Comparison of ENCODE assay signal across 8 cellular contexts in the genomic region with DNA sequence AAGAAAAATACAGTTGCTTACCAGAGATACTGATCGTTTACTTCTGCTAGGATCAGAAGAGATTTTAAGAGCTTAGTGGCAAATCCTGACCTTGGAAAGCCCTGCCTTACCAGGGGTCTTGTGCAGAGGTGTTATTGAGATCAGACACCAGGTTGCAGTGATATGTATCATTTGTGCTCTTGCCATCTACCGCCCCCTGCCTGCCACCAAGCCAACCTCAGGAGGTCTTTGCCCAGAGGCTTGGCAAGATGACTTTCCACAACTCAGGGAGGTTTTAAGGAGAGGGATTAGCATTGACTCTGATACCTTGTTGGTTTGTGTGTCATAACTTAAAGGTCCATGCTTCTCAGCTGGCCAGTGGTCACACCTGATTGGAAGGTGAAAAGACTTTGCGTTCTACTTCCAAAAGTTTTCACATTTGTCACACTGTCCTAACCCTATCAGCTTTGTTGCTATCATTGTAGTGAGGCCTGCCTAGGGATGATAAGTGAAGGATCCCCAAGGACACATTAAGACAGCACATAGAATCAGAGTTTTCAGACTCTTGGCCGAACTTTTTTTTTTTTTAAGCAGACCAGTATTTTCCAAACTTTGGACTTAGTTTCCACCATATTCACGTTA. TPM values are rescaled to one million over a fixed set of nuclear protein-coding genes. Genes with fewer than 3 reads are reported as not detected.
A peak's percentile ranks its signal among the peaks of the same experiment; 100 is the strongest.
DNase-seq lines count a peak whose midpoint lies in the region; ATAC-seq and TF ChIP-seq lines count a peak whose summit lies in the region.

No MANE protein-coding gene starts in this region.

- no peak overlapping the region for H3K4ac ChIP-seq in neuronal stem cell (ENCODE audit: low read length)

- POLR2A ChIA-PET in T-cell (lab: Charles Lee), result interaction anchor here (0.5 to 0.7 kb wide), 4 partner anchors 9 to 610 kb away, joined by 3 to 11 read pairs (median 4); no protein-coding TSS in a partner anchor

- H3K27ac Mint-ChIP-seq in T-cell, result peak overlapping the region; percentile 74 to 77
- H3K27ac Mint-ChIP-seq in immature natural killer cell, result no peak overlapping the region

- H3K36me3 ChIP-seq in adrenal gland (replicated peaks in 1 of 2) (no peaks in the 10 kb centered on the region), neuronal stem cell (replicated peaks in 1 of 2; ENCODE audit: control insufficient read depth in 2 of 2, insufficient read depth in 2 of 2, low read length in 2 of 2) (no peaks in the 10 kb centered on the region)

- CTCF ChIA-PET in T-cell (lab: Charles Lee), result interaction anchor here (0.5 to 4.6 kb wide), 31 partner anchors 8 to 941 kb away, joined by 3 to 92 read pairs (median 5); no protein-coding TSS in a partner anchor

- ATAC-seq in GM19043 (IDR thresholded peaks at IDR 0.05; ENCODE audit: low read depth, unreplicated experiment) (peak; percentile 73), HG03571 (IDR thresholded peaks at IDR 0.05; ENCODE audit: unreplicated experiment) (peak; percentile 60), T-cell (replicated peaks in 1 of 4) (peak; percentile 67 to 94 (median 80))

- DNase-seq in AML-193 (lab: John Stamatoyannopoulos, UW) (peak; percentile 50 to 58), T-cell (peak; percentile 24 to 75 (median 62)), adrenal gland (peak; percentile 49 to 79 (median 61)), immature natural killer cell (peak; percentile 38 to 48 (median 44)), neuronal stem cell (ENCODE audit: low spot score) (no peak)
- peak in 2 of 3 experiments; percentile 32 to 37 for DNase-seq in stimulated activated CD4-positive, alpha-beta T cell treated with anti-CD3 and anti-CD28 coated beads, TNF-alpha, amount 100 ng/mL, for 4 hours (ENCODE audit: low read depth in 3 of 3)

- H2BK12ac ChIP-seq in neuronal stem cell (ENCODE audit: low read length), result no peak overlapping the region

- no peak overlapping the region for H3K23ac ChIP-seq in neuronal stem cell (ENCODE audit: low read depth, low read length, poor library complexity)

- no peak overlapping the region for H3K9ac ChIP-seq in neuronal stem cell (ENCODE audit: low read depth, low read length, poor library complexity)

- no peak overlapping the region for H2AFZ ChIP-seq in neuronal stem cell (ENCODE audit: low read length)

- H2BK5ac ChIP-seq in neuronal stem cell (ENCODE audit: low read length), result no peak overlapping the region

- no peak overlapping the region for H3K4me2 ChIP-seq in neuronal stem cell (ENCODE audit: insufficient read depth, low read length, poor library complexity, severe bottlenecking)

- no peaks in the 10 kb centered on the region for H3K9me3 Mint-ChIP-seq in T-cell
- H3K9me3 Mint-ChIP-seq in immature natural killer cell, result no peaks in the 10 kb centered on the region

- no peak overlapping the region for H2BK15ac ChIP-seq in neuronal stem cell (ENCODE audit: low read length)

- H3K18ac ChIP-seq in neuronal stem cell (ENCODE audit: low read length), result no peak overlapping the region

- H3K27me3 ChIP-seq in adrenal gland, result no peaks in the 10 kb centered on the region
- no peaks in the 10 kb centered on the region for H3K27me3 ChIP-seq in neuronal stem cell (ENCODE audit: control insufficient read depth in 3 of 3, insufficient read depth in 3 of 3, low read depth in 1 of 3, low read length in 3 of 3)

- TF ChIP-seq POLR2A in adrenal gland (IDR thresholded peaks at IDR 0.05), result no peak

- H4K8ac ChIP-seq in neuronal stem cell (ENCODE audit: low read depth, low read length), result no peak overlapping the region

- H3K79me1 ChIP-seq in neuronal stem cell (ENCODE audit: low read depth, low read length), result peaks cover 3% of the 10 kb centered on the region

- no peak overlapping the region for H2AK5ac ChIP-seq in neuronal stem cell (ENCODE audit: low read depth, low read length)

- H3K27ac ChIP-seq in adrenal gland, result no peak overlapping the region
- H3K27ac ChIP-seq in neuronal stem cell (replicated peaks; ENCODE audit: low read length), result no peak overlapping the region

- H3K4me1 Mint-ChIP-seq in T-cell (peaks cover 4 to 11% (median 9%) of the 10 kb centered on the region in 3 donors), immature natural killer cell (peaks cover 0 to 7% of the 10 kb centered on the region in 2 donors)

- H3K36me3 Mint-ChIP-seq in T-cell, result no peaks in the 10 kb centered on the region
- H3K36me3 Mint-ChIP-seq in immature natural killer cell, result no peaks in the 10 kb centered on the region

- H3K27me3 Mint-ChIP-seq in T-cell, result no peaks in the 10 kb centered on the region
- H3K27me3 Mint-ChIP-seq in immature natural killer cell (ENCODE audit: low read depth in 3 of 3), result no peaks in the 10 kb centered on the region

- no peak overlapping the region for H4K91ac ChIP-seq in neuronal stem cell (ENCODE audit: low read depth, low read length, poor library complexity)

- H3K14ac ChIP-seq in neuronal stem cell (ENCODE audit: low read length), result no peak overlapping the region

- intact Hi-C loops in adrenal gland (cut with DNase I), result loop anchor here (5.0 to 10.0 kb wide), 2 partner anchors 83 to 85 kb away; no protein-coding TSS in a partner anchor

- H3K4me3 ChIP-seq in adrenal gland (no peak overlapping the region), neuronal stem cell (ENCODE audit: low read length in 2 of 2) (no peak overlapping the region)

- WGBS in adrenal gland, 4 donors, result 41 to 47% (median 43%) methylated on average over 5 of the region's 5 CpGs
- 100% methylated on average over 1 of the region's 5 CpGs; no CpG with 5 or more reads in 1 of the 2 donors for WGBS in neuronal stem cell (ENCODE audit: extremely low coverage in 2 of 2, insufficient read length in 2 of 2, insufficient replicate concordance in 1 of 2), 2 donors

- H3K4me1 ChIP-seq in adrenal gland (replicated peaks in 1 of 2) (peaks cover 5 to 37% of the 10 kb centered on the region in 2 donors), neuronal stem cell (ENCODE audit: control insufficient read depth in 2 of 2, insufficient read depth in 1 of 2, low read depth in 1 of 2, low read length in 2 of 2) (peaks cover 11 to 14% of the 10 kb centered on the region in 2 donors)

- TF ChIP-seq CTCF in adrenal gland (IDR thresholded peaks at IDR 0.05), result peak; percentile 19 to 70 (median 58)

- H2BK120ac ChIP-seq in neuronal stem cell (ENCODE audit: low read depth, low read length), result no peak overlapping the region

- H3K9me3 ChIP-seq in adrenal gland (replicated peaks in 1 of 3) (no peaks in the 10 kb centered on the region), neuronal stem cell (replicated peaks in 1 of 2; ENCODE audit: control insufficient read depth in 2 of 2, insufficient read depth in 1 of 2, low read depth in 1 of 2, low read length in 2 of 2) (peaks cover 0 to 9% of the 10 kb centered on the region in 2 donors)

- H3K4me3 Mint-ChIP-seq in T-cell (no peak overlapping the region), immature natural killer cell (no peak overlapping the region)

RNA-seq across cellular contexts. Expression of gene MGAT5, which starts 46.2 kb away (rescaled TPM):
- 10 to 100 TPM; 61.1 to 94.9 (median 81.8) TPM for total RNA-seq in T-cell
- total RNA-seq in adrenal gland, result 10 to 100 TPM; 27.9 to 47.9 (median 42.9) TPM
- 10 to 100 TPM in 1 of 3 donors, 1 to 10 TPM in 2; 2.9 to 20.0 (median 3.6) TPM for polyA plus RNA-seq in adrenal gland
- polyA plus RNA-seq in immature natural killer cell, result 1 to 10 TPM; 2.2 to 7.3 (median 4.0) TPM
- polyA plus RNA-seq in neuronal stem cell (2013, experiment 1 of 2), result 15.1 TPM
- polyA plus RNA-seq in neuronal stem cell (2013, experiment 2 of 2), result 14.4 TPM

Comparison
In these comparisons a context has a peak if more than half of its experiments do, and no peak if none do; other contexts are left out.
1. H3K27ac Mint-ChIP-seq: peak in T-cell (2 of 2); none in immature natural killer cell (0 of 6).
2. Peak in every context shown above with its lines, with median percentiles within 50 percentile points of each other: ATAC-seq.